ENCODE assay signal across 1 cellular context in genomic region chr9:131257266-131258025, GRCh38.
TF ChIP-seq lines count a peak whose summit lies in the region.

No MANE protein-coding gene starts in this region.

TF ChIP-seq in K562, 482 proteins besides CTCF, POLR2A, EP300 and RAD21:
- TF ChIP-seq POLR2G (IDR thresholded peaks at IDR 0.05; ENCODE audit: low read depth, low read length) (no peak), ZNF707 (CRISPR knock-in tag; conservative IDR thresholded peaks at IDR 0.05) (no peak), NFE2L1 (tag; IDR thresholded peaks at IDR 0.05; ENCODE audit: borderline replicate concordance, low read depth) (no peak), SP2 (IDR thresholded peaks at IDR 0.05; ENCODE audit: extremely low read depth, low read depth, low read length, poor library complexity, severe bottlenecking) (peak; percentile 6), MLX (CRISPR knock-in tag; conservative IDR thresholded peaks at IDR 0.05) (0 out of 4 replicates have a peak, but pooled peaks of 1 of the 2 experiments have one; percentile 37), CGGBP1 (CRISPR knock-in tag; IDR thresholded peaks at IDR 0.05) (no peak), HEY1 (CRISPR knock-in tag; IDR thresholded peaks at IDR 0.05; ENCODE audit: borderline replicate concordance) (no peak)
